Comparison of ENCODE assay signal across 17 cellular contexts in the genomic region with DNA sequence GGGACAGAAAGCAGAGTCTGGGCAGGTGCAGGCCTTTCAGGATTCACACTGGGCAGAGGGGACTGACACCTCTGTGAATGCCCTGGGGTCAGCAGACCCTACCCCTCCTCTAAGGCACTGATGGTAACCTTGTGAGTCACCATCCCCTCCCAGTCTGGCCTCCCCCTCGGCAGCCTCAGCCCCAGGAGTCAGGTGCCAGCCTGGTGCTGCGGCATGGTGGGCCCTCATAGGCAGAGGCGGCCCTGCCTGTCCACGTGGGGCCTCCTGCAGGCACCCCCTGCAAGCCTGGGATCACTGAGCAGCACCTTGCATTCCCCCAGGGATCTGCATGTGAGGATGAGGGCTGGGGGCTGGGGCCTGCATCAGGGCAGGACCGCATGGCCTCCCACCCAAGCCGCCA. TPM values are rescaled to one million over a fixed set of nuclear protein-coding genes. Genes with fewer than 3 reads are reported as not detected.
DNase-seq lines count a peak whose midpoint lies in the region; TF ChIP-seq lines count a peak whose summit lies in the region.
"Had no signal": no experiment of that assay in that cellular context is flagged by ENCODE, and none has a peak within 500 bp of the region (broad histone marks: within the 10 kb centered on the region; RNA-seq: fewer than 3 reads in every experiment).

No MANE protein-coding gene starts in this region.

- H3K36me3 ChIP-seq in KOPT-K1 (ENCODE audit: insufficient read depth, low read length) (peaks cover 35% of the 10 kb centered on the region), rectal smooth muscle tissue (ENCODE audit: control insufficient read depth, insufficient read depth, low read length) (peaks cover 7% of the 10 kb centered on the region), breast epithelium (no peaks in the 10 kb centered on the region)

- no peaks in the 10 kb centered on the region for H3K9me3 ChIP-seq in KOPT-K1 (ENCODE audit: insufficient read depth, low read length, poor library complexity, severe bottlenecking)
- no peaks in the 10 kb centered on the region for H3K9me3 ChIP-seq in breast epithelium
- H3K9me3 ChIP-seq: body of pancreas had no signal

- H3K36me3 Mint-ChIP-seq in activated naive CD8-positive, alpha-beta T cell: no peaks in the 10 kb centered on the region
- H3K36me3 Mint-ChIP-seq in CD14-positive monocyte: peaks cover 2 to 3% of the 10 kb centered on the region in 2 donors
- H3K36me3 Mint-ChIP-seq: stimulated activated effector memory CD8-positive, alpha-beta T cell treated with anti-CD3 and anti-CD28 coated beads, Interleukin-12 subunit alpha, Interleukin-12 subunit beta, amount 100 ng/mL, for 72 hours had no signal

- no peak for TF ChIP-seq POLR2A in breast epithelium (IDR thresholded peaks at IDR 0.05)

- no peak overlapping the region for H3K9ac ChIP-seq in rectal smooth muscle tissue (ENCODE audit: low read length)

- peak overlapping the region; percentile 75 for H3K27ac Mint-ChIP-seq in activated naive CD8-positive, alpha-beta T cell
- H3K27ac Mint-ChIP-seq in CD14-positive monocyte: no peak overlapping the region
- H3K27ac Mint-ChIP-seq: stimulated activated effector memory CD8-positive, alpha-beta T cell treated with anti-CD3 and anti-CD28 coated beads, Interleukin-12 subunit alpha, Interleukin-12 subunit beta, amount 100 ng/mL, for 72 hours had no signal

- peak overlapping the region; percentile 66 for H3K4me3 Mint-ChIP-seq in activated naive CD8-positive, alpha-beta T cell
- H3K4me3 Mint-ChIP-seq in CD14-positive monocyte: no peak overlapping the region
- H3K4me3 Mint-ChIP-seq: stimulated activated effector memory CD8-positive, alpha-beta T cell treated with anti-CD3 and anti-CD28 coated beads, Interleukin-12 subunit alpha, Interleukin-12 subunit beta, amount 100 ng/mL, for 72 hours had no signal

- H3K27ac ChIP-seq in KOPT-K1 (ENCODE audit: low read depth, low read length, poor library complexity, severe bottlenecking) (peak overlapping the region; percentile 99), rectal smooth muscle tissue (ENCODE audit: low read depth, low read length) (peak overlapping the region; percentile 64), breast epithelium (no peak overlapping the region)
- H3K27ac ChIP-seq: body of pancreas had no signal

- H3K27me3 Mint-ChIP-seq in activated naive CD8-positive, alpha-beta T cell: no peaks in the 10 kb centered on the region
- H3K27me3 Mint-ChIP-seq in CD14-positive monocyte (ENCODE audit: low read depth in 3 of 3): peaks cover 0 to 1% (median 0%) of the 10 kb centered on the region in 3 donors

- H3K4me1 Mint-ChIP-seq in activated naive CD8-positive, alpha-beta T cell (ENCODE audit: low read depth): peaks cover 42% of the 10 kb centered on the region
- peaks cover 35% of the 10 kb centered on the region for H3K4me1 Mint-ChIP-seq in CD14-positive monocyte

- H3K4me3 ChIP-seq in rectal smooth muscle tissue (ENCODE audit: low read length) (no peak overlapping the region), breast epithelium (no peak overlapping the region)
- H3K4me3 ChIP-seq: body of pancreas, skin epidermis had no signal

- peak; percentile 14 for DNase-seq in activated naive CD4-positive, alpha-beta T cell treated with Interleukin-2 at 50 U/mL for 16 hours
- no peak for DNase-seq in activated naive CD4-positive, alpha-beta T cell (lab: John Stamatoyannopoulos, UW)
- DNase-seq in dedifferentiated amniotic fluid mesenchymal stem cell (ENCODE audit: extremely low spot score) (no peak), CD14-positive monocyte (ENCODE audit: low spot score) (no peak), breast epithelium (ENCODE audit: low spot score in 2 of 2) (no peak)
- DNase-seq: body of pancreas, islet precursor cell, NCI-H1048, NCI-H2107, SW 1271 had no signal

- H3K4me1 ChIP-seq in rectal smooth muscle tissue (ENCODE audit: control insufficient read depth, insufficient read depth, low read length) (peaks cover 6% of the 10 kb centered on the region), breast epithelium (peaks cover 3% of the 10 kb centered on the region in 2 donors)

- TF ChIP-seq CTCF in CD14-positive monocyte (IDR thresholded peaks at IDR 0.05) (no peak), breast epithelium (IDR thresholded peaks at IDR 0.05) (no peak)

- no peaks in the 10 kb centered on the region for H3K27me3 ChIP-seq in rectal smooth muscle tissue (ENCODE audit: control insufficient read depth, insufficient read depth, low read length)
- no peaks in the 10 kb centered on the region for H3K27me3 ChIP-seq in breast epithelium
- H3K27me3 ChIP-seq: body of pancreas had no signal

- intact Hi-C loops in CD14-positive monocyte (cut with micrococcal nuclease): no loop called here
- intact Hi-C loops in breast epithelium (cut with DNase I; ENCODE audit: low total_unique reads): loop anchor here (5.0 kb wide), 1 partner anchor 1169 kb away; no protein-coding TSS in a partner anchor

- H3K9me3 Mint-ChIP-seq in activated naive CD8-positive, alpha-beta T cell (ENCODE audit: low read depth): no peaks in the 10 kb centered on the region
- H3K9me3 Mint-ChIP-seq in CD14-positive monocyte: no peaks in the 10 kb centered on the region
- H3K9me3 Mint-ChIP-seq: stimulated activated effector memory CD8-positive, alpha-beta T cell treated with anti-CD3 and anti-CD28 coated beads, Interleukin-12 subunit alpha, Interleukin-12 subunit beta, amount 100 ng/mL, for 72 hours had no signal

RNA-seq across cellular contexts. Expression of gene GPR17, which starts 4.8 kb away (rescaled TPM):
- not detected for polyA plus RNA-seq in CD14-positive monocyte
- total RNA-seq in breast epithelium: not detected
- total RNA-seq: dermis microvascular lymphatic vessel endothelial cell, osteoblast had no signal

RNA-seq across cellular contexts. Expression of gene LIMS2, which starts 34.2 kb away (rescaled TPM):
- 1 to 10 TPM in 1 of 2 donors, under 1 TPM in 1; 0.13 to 1.3 TPM for polyA plus RNA-seq in CD14-positive monocyte
- 10 to 100 TPM in 2 of 3 donors, 1 to 10 TPM in 1; 9.5 to 27.9 (median 19.4) TPM for total RNA-seq in breast epithelium

Comparison
In these comparisons a context has a peak if more than half of its experiments do, and no peak if none do; other contexts are left out.
1. H3K27ac ChIP-seq: peak in KOPT-K1 (single experiment) and rectal smooth muscle tissue (single experiment); none in breast epithelium (0 of 2).